Comparison of ENCODE assay signal across 8 cellular contexts in genomic region chr19:15323496-15324235, GRCh38. TPM values are rescaled to one million over a fixed set of nuclear protein-coding genes. Genes with fewer than 3 reads are reported as not detected.
DNase-seq lines count a peak whose midpoint lies in the region; ATAC-seq and TF ChIP-seq lines count a peak whose summit lies in the region.

No MANE protein-coding gene starts in this region.

- no peaks in the 10 kb centered on the region for H3K27me3 Mint-ChIP-seq in activated naive CD4-positive, alpha-beta T cell treated with anti-CD3 and anti-CD28 coated beads, Interleukin-2, amount 50 U/mL, for 24 hours
- no peaks in the 10 kb centered on the region for H3K27me3 Mint-ChIP-seq in effector memory CD8-positive, alpha-beta T cell

- intact Hi-C loops in mucosa of descending colon (cut with DNase I, micrococcal nuclease), result no loop called here

- TF ChIP-seq CTCF in mucosa of descending colon (IDR thresholded peaks at IDR 0.05), result no peak

- no peaks in the 10 kb centered on the region for H3K9me3 ChIP-seq in mucosa of descending colon

- H3K4me1 ChIP-seq in mucosa of descending colon (ENCODE audit: low read depth), result peaks cover 67% of the 10 kb centered on the region

- H3K27ac Mint-ChIP-seq in activated naive CD4-positive, alpha-beta T cell treated with anti-CD3 and anti-CD28 coated beads, Interleukin-2, amount 50 U/mL, for 24 hours, result peak overlapping the region; percentile 88
- peak overlapping the region; percentile 66 to 88 for H3K27ac Mint-ChIP-seq in effector memory CD8-positive, alpha-beta T cell

- H3K9me3 Mint-ChIP-seq in activated naive CD4-positive, alpha-beta T cell treated with anti-CD3 and anti-CD28 coated beads, Interleukin-2, amount 50 U/mL, for 24 hours, result no peaks in the 10 kb centered on the region
- H3K9me3 Mint-ChIP-seq in effector memory CD8-positive, alpha-beta T cell, result no peaks in the 10 kb centered on the region

- no peaks in the 10 kb centered on the region for H3K36me3 ChIP-seq in mucosa of descending colon (ENCODE audit: low read depth)

- peak overlapping the region; percentile 58 for H3K4me3 Mint-ChIP-seq in activated naive CD4-positive, alpha-beta T cell treated with anti-CD3 and anti-CD28 coated beads, Interleukin-2, amount 50 U/mL, for 24 hours
- peak overlapping the region; percentile 65 to 74 for H3K4me3 Mint-ChIP-seq in effector memory CD8-positive, alpha-beta T cell

- H3K36me3 Mint-ChIP-seq in activated naive CD4-positive, alpha-beta T cell treated with anti-CD3 and anti-CD28 coated beads, Interleukin-2, amount 50 U/mL, for 24 hours, result peaks cover 8% of the 10 kb centered on the region
- H3K36me3 Mint-ChIP-seq in effector memory CD8-positive, alpha-beta T cell (ENCODE audit: insufficient read depth), result peaks cover 25% of the 10 kb centered on the region

- peak; percentile 51 for ATAC-seq in effector memory CD8-positive, alpha-beta T cell (replicated peaks)
- ATAC-seq in mucosa of descending colon, result peak; percentile 84
- ATAC-seq in HG03378 (IDR thresholded peaks at IDR 0.05; ENCODE audit: unreplicated experiment), result no peak
- ATAC-seq in HG02840 (IDR thresholded peaks at IDR 0.05; ENCODE audit: low FRiP score, unreplicated experiment), result no peak

- no peak for DNase-seq in activated naive CD4-positive, alpha-beta T cell treated with anti-CD3 and anti-CD28 coated beads, Interleukin-2, amount 50 U/mL, for 16 hours
- no peak for DNase-seq in effector memory CD8-positive, alpha-beta T cell
- peak; percentile 55 to 68 (median 58) for DNase-seq in mucosa of descending colon
- DNase-seq in NCI-H1105 treated with DMSO at 0.1 percent for 48 hours (lab: John Stamatoyannopoulos, UW), result no peak
- DNase-seq in NCI-H146 treated with DMSO at 0.1 percent for 48 hours (lab: John Stamatoyannopoulos, UW; ENCODE audit: unreplicated experiment), result no peak

- no peak overlapping the region for H3K4me3 ChIP-seq in mucosa of descending colon

- H3K4me1 Mint-ChIP-seq in activated naive CD4-positive, alpha-beta T cell treated with anti-CD3 and anti-CD28 coated beads, Interleukin-2, amount 50 U/mL, for 24 hours, result peaks cover 91% of the 10 kb centered on the region
- H3K4me1 Mint-ChIP-seq in effector memory CD8-positive, alpha-beta T cell (ENCODE audit: low read depth in 2 of 2), result peaks cover 75% of the 10 kb centered on the region in 2 donors

RNA-seq across cellular contexts. Expression of gene BRD4, which starts 8.7 kb away (rescaled TPM):
- 100 to 1,000 TPM in 1 of 3 donors, 10 to 100 TPM in 2; 78.3 to 104 (median 82.6) TPM for total RNA-seq in mucosa of descending colon

RNA-seq across cellular contexts. Expression of gene AKAP8, which starts 55.9 kb away (rescaled TPM):
- 10 to 100 TPM; 37.8 to 50.0 (median 41.3) TPM for total RNA-seq in mucosa of descending colon

Comparison
In these comparisons a context has a peak if more than half of its experiments do, and no peak if none do; other contexts are left out.
1. DNase-seq: peak in mucosa of descending colon (3 of 3); none in activated naive CD4-positive, alpha-beta T cell treated with anti-CD3 and anti-CD28 coated beads, Interleukin-2, amount 50 U/mL, for 16 hours (single experiment), effector memory CD8-positive, alpha-beta T cell (0 of 3), NCI-H1105 treated with DMSO at 0.1 percent for 48 hours (single experiment) and NCI-H146 treated with DMSO at 0.1 percent for 48 hours (single experiment).
2. ATAC-seq: peak in effector memory CD8-positive, alpha-beta T cell (single experiment) and mucosa of descending colon (single experiment); none in HG03378 (single experiment) and HG02840 (single experiment).